ENCODE assay signal across 1 cellular context in the genomic region with DNA sequence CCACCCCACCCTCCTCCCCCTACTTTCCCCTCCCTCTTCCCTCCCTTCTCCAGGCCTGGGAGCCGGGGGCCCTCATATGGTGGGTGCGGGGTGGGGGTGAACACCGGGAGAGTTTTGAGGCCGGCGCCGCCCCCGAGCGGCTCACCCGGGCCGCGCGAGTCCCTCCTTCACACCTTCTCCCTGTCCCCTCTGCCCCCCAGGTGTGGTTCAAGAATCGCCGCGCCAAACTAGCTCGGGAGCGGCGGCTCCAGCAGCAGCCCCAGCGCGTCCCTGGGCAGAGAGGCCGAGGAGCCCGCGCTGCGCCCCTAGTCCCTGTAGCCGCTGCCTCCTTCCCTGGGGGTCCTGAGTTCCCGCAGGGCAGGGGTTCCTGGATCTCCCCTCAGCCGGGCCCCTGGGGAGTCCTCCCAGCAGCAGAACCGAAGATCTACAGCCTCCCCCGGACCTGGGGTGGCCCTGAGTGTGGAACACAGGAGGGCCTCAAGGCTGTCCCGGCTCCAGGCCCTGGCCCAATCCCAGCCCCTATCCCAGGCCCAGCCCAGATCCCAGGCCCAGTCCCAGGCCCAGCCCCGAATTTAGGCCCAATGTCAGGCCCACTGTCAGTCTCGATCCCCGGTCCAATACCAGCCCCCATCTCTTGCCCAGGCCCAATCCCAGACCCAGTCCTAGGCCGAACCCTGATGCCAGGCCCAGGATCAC.
TF ChIP-seq lines count a peak whose summit lies in the region.

No MANE protein-coding gene starts in this region.

TF ChIP-seq in WTC11, 78 proteins besides CTCF, POLR2A, EP300 and RAD21 (continued from another document):
- TF ChIP-seq, protein P1, sequence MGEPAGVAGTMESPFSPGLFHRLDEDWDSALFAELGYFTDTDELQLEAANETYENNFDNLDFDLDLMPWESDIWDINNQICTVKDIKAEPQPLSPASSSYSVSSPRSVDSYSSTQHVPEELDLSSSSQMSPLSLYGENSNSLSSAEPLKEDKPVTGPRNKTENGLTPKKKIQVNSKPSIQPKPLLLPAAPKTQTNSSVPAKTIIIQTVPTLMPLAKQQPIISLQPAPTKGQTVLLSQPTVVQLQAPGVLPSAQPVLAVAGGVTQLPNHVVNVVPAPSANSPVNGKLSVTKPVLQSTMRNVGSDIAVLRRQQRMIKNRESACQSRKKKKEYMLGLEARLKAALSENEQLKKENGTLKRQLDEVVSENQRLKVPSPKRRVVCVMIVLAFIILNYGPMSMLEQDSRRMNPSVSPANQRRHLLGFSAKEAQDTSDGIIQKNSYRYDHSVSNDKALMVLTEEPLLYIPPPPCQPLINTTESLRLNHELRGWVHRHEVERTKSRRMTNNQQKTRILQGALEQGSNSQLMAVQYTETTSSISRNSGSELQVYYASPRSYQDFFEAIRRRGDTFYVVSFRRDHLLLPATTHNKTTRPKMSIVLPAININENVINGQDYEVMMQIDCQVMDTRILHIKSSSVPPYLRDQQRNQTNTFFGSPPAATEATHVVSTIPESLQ (CRISPR knock-in tag; IDR thresholded peaks at IDR 0.05), result no peak
- TF ChIP-seq TCF7 (CRISPR knock-in tag; IDR thresholded peaks at IDR 0.05; ENCODE audit: low read depth), result no peak
- TF ChIP-seq, protein P2, sequence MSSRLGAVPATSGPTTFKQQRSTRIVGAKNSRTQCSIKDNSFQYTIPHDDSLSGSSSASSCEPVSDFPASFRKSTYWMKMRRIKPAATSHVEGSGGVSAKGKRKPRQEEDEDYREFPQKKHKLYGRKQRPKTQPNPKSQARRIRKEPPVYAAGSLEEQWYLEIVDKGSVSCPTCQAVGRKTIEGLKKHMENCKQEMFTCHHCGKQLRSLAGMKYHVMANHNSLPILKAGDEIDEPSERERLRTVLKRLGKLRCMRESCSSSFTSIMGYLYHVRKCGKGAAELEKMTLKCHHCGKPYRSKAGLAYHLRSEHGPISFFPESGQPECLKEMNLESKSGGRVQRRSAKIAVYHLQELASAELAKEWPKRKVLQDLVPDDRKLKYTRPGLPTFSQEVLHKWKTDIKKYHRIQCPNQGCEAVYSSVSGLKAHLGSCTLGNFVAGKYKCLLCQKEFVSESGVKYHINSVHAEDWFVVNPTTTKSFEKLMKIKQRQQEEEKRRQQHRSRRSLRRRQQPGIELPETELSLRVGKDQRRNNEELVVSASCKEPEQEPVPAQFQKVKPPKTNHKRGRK (CRISPR knock-in tag; IDR thresholded peaks at IDR 0.05; ENCODE audit: borderline replicate concordance), result no peak
- TF ChIP-seq NFE2L1 (CRISPR knock-in tag; IDR thresholded peaks at IDR 0.05), result no peak
- TF ChIP-seq RORB (CRISPR knock-in tag; IDR thresholded peaks at IDR 0.05), result no peak
- no peak for TF ChIP-seq IRF2 (CRISPR knock-in tag; IDR thresholded peaks at IDR 0.05; ENCODE audit: borderline replicate concordance, low read depth)
- no peak for TF ChIP-seq FOXJ3 (CRISPR knock-in tag; IDR thresholded peaks at IDR 0.05; ENCODE audit: borderline replicate concordance)
- TF ChIP-seq, protein P3, sequence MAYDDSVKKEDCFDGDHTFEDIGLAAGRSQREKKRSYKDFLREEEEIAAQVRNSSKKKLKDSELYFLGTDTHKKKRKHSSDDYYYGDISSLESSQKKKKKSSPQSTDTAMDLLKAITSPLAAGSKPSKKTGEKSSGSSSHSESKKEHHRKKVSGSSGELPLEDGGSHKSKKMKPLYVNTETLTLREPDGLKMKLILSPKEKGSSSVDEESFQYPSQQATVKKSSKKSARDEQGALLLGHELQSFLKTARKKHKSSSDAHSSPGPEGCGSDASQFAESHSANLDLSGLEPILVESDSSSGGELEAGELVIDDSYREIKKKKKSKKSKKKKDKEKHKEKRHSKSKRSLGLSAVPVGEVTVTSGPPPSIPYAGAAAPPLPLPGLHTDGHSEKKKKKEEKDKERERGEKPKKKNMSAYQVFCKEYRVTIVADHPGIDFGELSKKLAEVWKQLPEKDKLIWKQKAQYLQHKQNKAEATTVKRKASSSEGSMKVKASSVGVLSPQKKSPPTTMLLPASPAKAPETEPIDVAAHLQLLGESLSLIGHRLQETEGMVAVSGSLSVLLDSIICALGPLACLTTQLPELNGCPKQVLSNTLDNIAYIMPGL (CRISPR knock-in tag; IDR thresholded peaks at IDR 0.05), result no peak
- TF ChIP-seq, protein P4, sequence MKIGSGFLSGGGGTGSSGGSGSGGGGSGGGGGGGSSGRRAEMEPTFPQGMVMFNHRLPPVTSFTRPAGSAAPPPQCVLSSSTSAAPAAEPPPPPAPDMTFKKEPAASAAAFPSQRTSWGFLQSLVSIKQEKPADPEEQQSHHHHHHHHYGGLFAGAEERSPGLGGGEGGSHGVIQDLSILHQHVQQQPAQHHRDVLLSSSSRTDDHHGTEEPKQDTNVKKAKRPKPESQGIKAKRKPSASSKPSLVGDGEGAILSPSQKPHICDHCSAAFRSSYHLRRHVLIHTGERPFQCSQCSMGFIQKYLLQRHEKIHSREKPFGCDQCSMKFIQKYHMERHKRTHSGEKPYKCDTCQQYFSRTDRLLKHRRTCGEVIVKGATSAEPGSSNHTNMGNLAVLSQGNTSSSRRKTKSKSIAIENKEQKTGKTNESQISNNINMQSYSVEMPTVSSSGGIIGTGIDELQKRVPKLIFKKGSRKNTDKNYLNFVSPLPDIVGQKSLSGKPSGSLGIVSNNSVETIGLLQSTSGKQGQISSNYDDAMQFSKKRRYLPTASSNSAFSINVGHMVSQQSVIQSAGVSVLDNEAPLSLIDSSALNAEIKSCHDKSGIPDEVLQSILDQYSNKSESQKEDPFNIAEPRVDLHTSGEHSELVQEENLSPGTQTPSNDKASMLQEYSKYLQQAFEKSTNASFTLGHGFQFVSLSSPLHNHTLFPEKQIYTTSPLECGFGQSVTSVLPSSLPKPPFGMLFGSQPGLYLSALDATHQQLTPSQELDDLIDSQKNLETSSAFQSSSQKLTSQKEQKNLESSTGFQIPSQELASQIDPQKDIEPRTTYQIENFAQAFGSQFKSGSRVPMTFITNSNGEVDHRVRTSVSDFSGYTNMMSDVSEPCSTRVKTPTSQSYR (CRISPR knock-in tag; IDR thresholded peaks at IDR 0.05), result no peak
- TF ChIP-seq MXD4 (CRISPR knock-in tag; IDR thresholded peaks at IDR 0.05; ENCODE audit: borderline replicate concordance), result no peak
- TF ChIP-seq, protein P5, sequence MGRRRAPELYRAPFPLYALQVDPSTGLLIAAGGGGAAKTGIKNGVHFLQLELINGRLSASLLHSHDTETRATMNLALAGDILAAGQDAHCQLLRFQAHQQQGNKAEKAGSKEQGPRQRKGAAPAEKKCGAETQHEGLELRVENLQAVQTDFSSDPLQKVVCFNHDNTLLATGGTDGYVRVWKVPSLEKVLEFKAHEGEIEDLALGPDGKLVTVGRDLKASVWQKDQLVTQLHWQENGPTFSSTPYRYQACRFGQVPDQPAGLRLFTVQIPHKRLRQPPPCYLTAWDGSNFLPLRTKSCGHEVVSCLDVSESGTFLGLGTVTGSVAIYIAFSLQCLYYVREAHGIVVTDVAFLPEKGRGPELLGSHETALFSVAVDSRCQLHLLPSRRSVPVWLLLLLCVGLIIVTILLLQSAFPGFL (CRISPR knock-in tag; IDR thresholded peaks at IDR 0.05; ENCODE audit: borderline replicate concordance), result no peak
- no peak for TF ChIP-seq ESRRA (CRISPR knock-in tag; IDR thresholded peaks at IDR 0.05; ENCODE audit: borderline replicate concordance)
- TF ChIP-seq ZNF219 (CRISPR knock-in tag; IDR thresholded peaks at IDR 0.05; ENCODE audit: borderline replicate concordance), result no peak
- TF ChIP-seq, protein P6, sequence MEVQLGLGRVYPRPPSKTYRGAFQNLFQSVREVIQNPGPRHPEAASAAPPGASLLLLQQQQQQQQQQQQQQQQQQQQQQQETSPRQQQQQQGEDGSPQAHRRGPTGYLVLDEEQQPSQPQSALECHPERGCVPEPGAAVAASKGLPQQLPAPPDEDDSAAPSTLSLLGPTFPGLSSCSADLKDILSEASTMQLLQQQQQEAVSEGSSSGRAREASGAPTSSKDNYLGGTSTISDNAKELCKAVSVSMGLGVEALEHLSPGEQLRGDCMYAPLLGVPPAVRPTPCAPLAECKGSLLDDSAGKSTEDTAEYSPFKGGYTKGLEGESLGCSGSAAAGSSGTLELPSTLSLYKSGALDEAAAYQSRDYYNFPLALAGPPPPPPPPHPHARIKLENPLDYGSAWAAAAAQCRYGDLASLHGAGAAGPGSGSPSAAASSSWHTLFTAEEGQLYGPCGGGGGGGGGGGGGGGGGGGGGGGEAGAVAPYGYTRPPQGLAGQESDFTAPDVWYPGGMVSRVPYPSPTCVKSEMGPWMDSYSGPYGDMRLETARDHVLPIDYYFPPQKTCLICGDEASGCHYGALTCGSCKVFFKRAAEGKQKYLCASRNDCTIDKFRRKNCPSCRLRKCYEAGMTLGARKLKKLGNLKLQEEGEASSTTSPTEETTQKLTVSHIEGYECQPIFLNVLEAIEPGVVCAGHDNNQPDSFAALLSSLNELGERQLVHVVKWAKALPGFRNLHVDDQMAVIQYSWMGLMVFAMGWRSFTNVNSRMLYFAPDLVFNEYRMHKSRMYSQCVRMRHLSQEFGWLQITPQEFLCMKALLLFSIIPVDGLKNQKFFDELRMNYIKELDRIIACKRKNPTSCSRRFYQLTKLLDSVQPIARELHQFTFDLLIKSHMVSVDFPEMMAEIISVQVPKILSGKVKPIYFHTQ (CRISPR knock-in tag; IDR thresholded peaks at IDR 0.05), result no peak
- TF ChIP-seq, protein P7, sequence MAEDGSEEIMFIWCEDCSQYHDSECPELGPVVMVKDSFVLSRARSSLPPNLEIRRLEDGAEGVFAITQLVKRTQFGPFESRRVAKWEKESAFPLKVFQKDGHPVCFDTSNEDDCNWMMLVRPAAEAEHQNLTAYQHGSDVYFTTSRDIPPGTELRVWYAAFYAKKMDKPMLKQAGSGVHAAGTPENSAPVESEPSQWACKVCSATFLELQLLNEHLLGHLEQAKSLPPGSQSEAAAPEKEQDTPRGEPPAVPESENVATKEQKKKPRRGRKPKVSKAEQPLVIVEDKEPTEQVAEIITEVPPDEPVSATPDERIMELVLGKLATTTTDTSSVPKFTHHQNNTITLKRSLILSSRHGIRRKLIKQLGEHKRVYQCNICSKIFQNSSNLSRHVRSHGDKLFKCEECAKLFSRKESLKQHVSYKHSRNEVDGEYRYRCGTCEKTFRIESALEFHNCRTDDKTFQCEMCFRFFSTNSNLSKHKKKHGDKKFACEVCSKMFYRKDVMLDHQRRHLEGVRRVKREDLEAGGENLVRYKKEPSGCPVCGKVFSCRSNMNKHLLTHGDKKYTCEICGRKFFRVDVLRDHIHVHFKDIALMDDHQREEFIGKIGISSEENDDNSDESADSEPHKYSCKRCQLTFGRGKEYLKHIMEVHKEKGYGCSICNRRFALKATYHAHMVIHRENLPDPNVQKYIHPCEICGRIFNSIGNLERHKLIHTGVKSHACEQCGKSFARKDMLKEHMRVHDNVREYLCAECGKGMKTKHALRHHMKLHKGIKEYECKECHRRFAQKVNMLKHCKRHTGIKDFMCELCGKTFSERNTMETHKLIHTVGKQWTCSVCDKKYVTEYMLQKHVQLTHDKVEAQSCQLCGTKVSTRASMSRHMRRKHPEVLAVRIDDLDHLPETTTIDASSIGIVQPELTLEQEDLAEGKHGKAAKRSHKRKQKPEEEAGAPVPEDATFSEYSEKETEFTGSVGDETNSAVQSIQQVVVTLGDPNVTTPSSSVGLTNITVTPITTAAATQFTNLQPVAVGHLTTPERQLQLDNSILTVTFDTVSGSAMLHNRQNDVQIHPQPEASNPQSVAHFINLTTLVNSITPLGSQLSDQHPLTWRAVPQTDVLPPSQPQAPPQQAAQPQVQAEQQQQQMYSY (CRISPR knock-in tag; IDR thresholded peaks at IDR 0.05), result no peak
- no peak for TF ChIP-seq ZNF423 (CRISPR knock-in tag; IDR thresholded peaks at IDR 0.05)
TF ChIP-seq in WTC11: peak in this region for 0.
